In genomic region chr12:56079729-56080555, GRCh38 we compare ENCODE assay signal across 8 cellular contexts. TPM values are rescaled to one million over a fixed set of nuclear protein-coding genes. Genes with fewer than 3 reads are reported as not detected.
DNase-seq lines count a peak whose midpoint lies in the region; ATAC-seq and TF ChIP-seq lines count a peak whose summit lies in the region.

Gene ERBB3 (plus strand): TSS chr12:56080165. CDS start chr12:56080301, 136 bp downstream.

- peaks cover 0 to 26% (median 16%) of the 10 kb centered on the region in 12 donors for H3K4me1 ChIP-seq in heart left ventricle
- peaks cover 3% of the 10 kb centered on the region for H3K4me1 ChIP-seq in parathyroid adenoma
- peaks cover 0 to 37% (median 19%) of the 10 kb centered on the region in 4 donors for H3K4me1 ChIP-seq in transverse colon

- peak within 1 kb of the TSS; percentile 60 for H3K4me3 ChIP-seq in Jurkat, Clone E6-1 (ENCODE audit: low read length)
- H3K4me3 ChIP-seq in heart left ventricle (peak within 1 kb of the TSS; percentile 30 to 67 (median 53)), parathyroid adenoma (ENCODE audit: low read depth, low read length) (peak within 1 kb of the TSS; percentile 75), transverse colon (peak within 1 kb of the TSS; percentile 35 to 74 (median 64))

- H2AFZ ChIP-seq in parathyroid adenoma, result peak within 1 kb of the TSS; percentile 95

- WGBS in heart left ventricle, 4 donors, result 1 to 4% (median 2%) methylated on average over 31 to 59 of the region's 59 CpGs
- WGBS in transverse colon (ENCODE audit: low coverage in 1 of 2), 2 donors, result 1% methylated on average over 53 of the region's 59 CpGs; no CpG with 5 or more reads in 1 of the 2 donors

- no peak for TF ChIP-seq EP300 in transverse colon (IDR thresholded peaks at IDR 0.05; ENCODE audit: low read depth)

- peak; percentile 78 for DNase-seq in DMS 273 (lab: John Stamatoyannopoulos, UW; ENCODE audit: unreplicated experiment)
- DNase-seq in DMS 273 treated with DMSO at 0.1 percent for 48 hours (lab: John Stamatoyannopoulos, UW), result no peak
- DNase-seq in Jurkat, Clone E6-1 (ENCODE audit: low read depth, low spot score), result no peak
- DNase-seq in SKM-1 (lab: John Stamatoyannopoulos, UW; ENCODE audit: unreplicated experiment), result peak; percentile 5
- peak; percentile 11 for DNase-seq in activated naive CD8-positive, alpha-beta T cell treated with anti-CD3 and anti-CD28 coated beads, Interleukin-2, amount 50 U/mL, for 16 hours (ENCODE audit: low read depth, low spot score)
- peak; percentile 41 to 75 (median 64) for DNase-seq in heart left ventricle
- peak; percentile 90 for DNase-seq in transverse colon

- intact Hi-C loops in heart left ventricle (cut with DNase I) (loop anchor here in 1 of 10 donors (1.0 kb wide), 1 partner anchor 24 kb away; the partner anchor contains the start of gene PA2G4), transverse colon (cut with DNase I; ENCODE audit: low total_unique reads) (no loop called here)

- H3K27ac ChIP-seq in heart left ventricle (peak within 1 kb of the TSS in 9 of 12 donors; percentile 5 to 74 (median 24)), parathyroid adenoma (peak within 1 kb of the TSS; percentile 80), transverse colon (peak within 1 kb of the TSS; percentile 89 to 94 (median 90))

- H3K9ac ChIP-seq in parathyroid adenoma, result no peak within 1 kb of the TSS

- peak; percentile 35 to 90 (median 76) for ATAC-seq in heart left ventricle

- no peaks in the 10 kb centered on the region for H3K9me3 ChIP-seq in heart left ventricle
- no peaks in the 10 kb centered on the region for H3K9me3 ChIP-seq in parathyroid adenoma (ENCODE audit: control insufficient read depth, low read length)
- no peaks in the 10 kb centered on the region for H3K9me3 ChIP-seq in transverse colon

- H3K27me3 ChIP-seq in heart left ventricle (peaks cover 0 to 17% (median 10%) of the 10 kb centered on the region in 9 donors), parathyroid adenoma (ENCODE audit: control insufficient read depth, insufficient read depth, low read length) (no peaks in the 10 kb centered on the region), transverse colon (no peaks in the 10 kb centered on the region)

- TF ChIP-seq POLR2A in heart left ventricle (IDR thresholded peaks at IDR 0.05) (no peak), transverse colon (IDR thresholded peaks at IDR 0.05) (peak; percentile 97)

- no peaks in the 10 kb centered on the region for H3K79me2 ChIP-seq in parathyroid adenoma

- peak in 1 of 12 donors; percentile 9 for TF ChIP-seq CTCF in heart left ventricle (IDR thresholded peaks at IDR 0.05)
- TF ChIP-seq CTCF in parathyroid adenoma (IDR thresholded peaks at IDR 0.05), result no peak
- peak in 2 of 5 experiments; percentile 7 to 51 for TF ChIP-seq CTCF in transverse colon (IDR thresholded peaks at IDR 0.05)

- H3K4me2 ChIP-seq in parathyroid adenoma (ENCODE audit: low read length), result peak within 1 kb of the TSS; percentile 98

- no peaks in the 10 kb centered on the region for H3K36me3 ChIP-seq in heart left ventricle
- no peaks in the 10 kb centered on the region for H3K36me3 ChIP-seq in parathyroid adenoma (ENCODE audit: control insufficient read depth, insufficient read depth, low read length)
- H3K36me3 ChIP-seq in transverse colon, result no peaks in the 10 kb centered on the region

- in situ Hi-C loops in transverse colon (cut with MboI; ENCODE audit: low pct_ligation_motif_present in 1 of 4, low pct_unique_long_range_greater_than_20kb in 1 of 4, low sequenced_read_pairs in 3 of 4), result no loop called here

RNA-seq across cellular contexts. Expression of gene ERBB3, which starts in this region (rescaled TPM):
- 1.6 TPM for polyA plus RNA-seq in Jurkat, Clone E6-1 (2012; ENCODE audit: insufficient read depth, insufficient read length)
- total RNA-seq in heart left ventricle (1 to 10 TPM in 8 of 9 donors, under 1 TPM in 1; 0.90 to 4.5 (median 1.8) TPM), transverse colon (100 to 1,000 TPM; 270 to 634 (median 340) TPM)
- polyA plus RNA-seq in heart left ventricle, result 1 to 10 TPM; 2.7 to 3.4 TPM

Comparison
In these comparisons a context has a peak if more than half of its experiments do, and no peak if none do; other contexts are left out.
1. RNA of gene ERBB3 (total RNA-seq): 270 to 634 TPM in transverse colon; 0.90 to 4.5 TPM in heart left ventricle; every median in the first group is over 10 times any median in the second.
2. DNase-seq: peak in DMS 273 (single experiment), SKM-1 (single experiment), activated naive CD8-positive, alpha-beta T cell treated with anti-CD3 and anti-CD28 coated beads, Interleukin-2, amount 50 U/mL, for 16 hours (single experiment), heart left ventricle (5 of 5) and transverse colon (single experiment); none in DMS 273 treated with DMSO at 0.1 percent for 48 hours (single experiment) and Jurkat, Clone E6-1 (single experiment).
3. H3K27ac ChIP-seq: peak in every context shown above with its lines; median percentile 90 in transverse colon; 80 in parathyroid adenoma; 24 in heart left ventricle.
4. Peak in every context shown above with its lines, with median percentiles within 50 percentile points of each other: H3K4me3 ChIP-seq.